ENCODE assay signal across 1 cellular context in genomic region chr2:7721413-7721995, GRCh38.
TF ChIP-seq lines count a peak whose summit lies in the region.

No MANE protein-coding gene starts in this region.

TF ChIP-seq in GM23338, 12 proteins besides CTCF, POLR2A, EP300 and RAD21 (continued from another document):
- TF ChIP-seq ZNF462 (CRISPR knock-in tag; IDR thresholded peaks at IDR 0.05) (no peak), ZNF331 (CRISPR knock-in tag; IDR thresholded peaks at IDR 0.05; ENCODE audit: low read depth) (no peak), NANOG (IDR thresholded peaks at IDR 0.05; ENCODE audit: borderline replicate concordance) (no peak), STAT1 (IDR thresholded peaks at IDR 0.05; ENCODE audit: unreplicated experiment) (no peak), CREB1 (CRISPR knock-in tag; IDR thresholded peaks at IDR 0.05; ENCODE audit: low read depth) (no peak), JUNB (IDR thresholded peaks at IDR 0.05; ENCODE audit: unreplicated experiment) (no peak), EZH2phosphoT487 (IDR thresholded peaks at IDR 0.05; ENCODE audit: unreplicated experiment) (no peak), REST (IDR thresholded peaks at IDR 0.05; ENCODE audit: unreplicated experiment) (no peak), EZH2 (IDR thresholded peaks at IDR 0.05; ENCODE audit: low read depth, unreplicated experiment) (no peak)
TF ChIP-seq in GM23338: peak in this region for 0.
